ENCODE assay signal across 1 cellular context in genomic region chr15:45200001-45200798, GRCh38.
TF ChIP-seq lines count a peak whose summit lies in the region.

No MANE protein-coding gene starts in this region.

TF ChIP-seq in HepG2, 621 proteins besides CTCF, POLR2A, EP300 and RAD21 (continued from another document and continues in another):
- TF ChIP-seq HINFP (CRISPR knock-in tag; IDR thresholded peaks at IDR 0.05; ENCODE audit: low read depth) (peak; percentile 42; the same call in 1 of the 2 replicates), CREB1 (IDR thresholded peaks at IDR 0.05) (peak; percentile 76), CREB1 (CRISPR knock-in tag; IDR thresholded peaks at IDR 0.05) (peak; percentile 87), RXRA (CRISPR knock-in tag; IDR thresholded peaks at IDR 0.05) (peak; percentile 47), KDM4B (CRISPR knock-in tag; IDR thresholded peaks at IDR 0.05) (no peak), ZNF670 (CRISPR knock-in tag; IDR thresholded peaks at IDR 0.05; ENCODE audit: borderline replicate concordance) (no peak; the same call in 1 of the 2 replicates), BHLHE40 (IDR thresholded peaks at IDR 0.05; ENCODE audit: low read length) (no peak), PPARG (CRISPR knock-in tag; conservative IDR thresholded peaks at IDR 0.05) (peak; percentile 60; the same call in 1 of the 2 replicates), PHF8 (CRISPR knock-in tag; IDR thresholded peaks at IDR 0.05) (peak; percentile 82), ZUFSP (CRISPR knock-in tag; IDR thresholded peaks at IDR 0.05; ENCODE audit: borderline replicate concordance) (no peak), REST (IDR thresholded peaks at IDR 0.05; ENCODE audit: borderline replicate concordance in 1 of 2, low read depth in 1 of 2, low read length in 2 of 2) (0 out of 4 replicates have a peak, but pooled peaks of 1 of the 2 experiments have one; percentile 1), FIP1L1 (IDR thresholded peaks at IDR 0.05; ENCODE audit: borderline replicate concordance, insufficient read depth, low read depth, low read length) (0 out of 2 replicates have a peak, but pooled peaks have one; percentile 65), KDM3A (CRISPR knock-in tag; IDR thresholded peaks at IDR 0.05; ENCODE audit: low read depth) (no peak), ZSCAN30 (CRISPR knock-in tag; IDR thresholded peaks at IDR 0.05) (no peak), ZNF678 (CRISPR knock-in tag; IDR thresholded peaks at IDR 0.05) (no peak), MYNN (CRISPR knock-in tag; IDR thresholded peaks at IDR 0.05; ENCODE audit: low read depth) (peak; percentile 26; the same call in 1 of the 2 replicates), ZNF33A (CRISPR knock-in tag; IDR thresholded peaks at IDR 0.05; ENCODE audit: borderline replicate concordance) (no peak), TAF1 (CRISPR knock-in tag; IDR thresholded peaks at IDR 0.05) (peak; percentile 62), TFE3 (CRISPR knock-in tag; IDR thresholded peaks at IDR 0.05) (no peak), KIAA2018 (CRISPR knock-in tag; IDR thresholded peaks at IDR 0.05; ENCODE audit: borderline replicate concordance) (no peak), ZNF850 (CRISPR knock-in tag; conservative IDR thresholded peaks at IDR 0.05) (no peak), ZNF704 (CRISPR knock-in tag; IDR thresholded peaks at IDR 0.05; ENCODE audit: borderline replicate concordance) (no peak), RBM22 (optimal IDR thresholded peaks at IDR 0.05; ENCODE audit: low read length) (peak; percentile 97), PRMT3 (CRISPR knock-in tag; IDR thresholded peaks at IDR 0.05; ENCODE audit: borderline replicate concordance, low read depth) (no peak), ZNF713 (CRISPR knock-in tag; IDR thresholded peaks at IDR 0.05) (0 out of 2 replicates have a peak, but pooled peaks have one; percentile 5), ZZZ3 (CRISPR knock-in tag; IDR thresholded peaks at IDR 0.05; ENCODE audit: borderline replicate concordance) (no peak), ZNF703 (CRISPR knock-in tag; IDR thresholded peaks at IDR 0.05; ENCODE audit: borderline replicate concordance) (no peak), ZC3H4 (CRISPR knock-in tag; IDR thresholded peaks at IDR 0.05; ENCODE audit: borderline replicate concordance) (no peak; the same call in 1 of the 2 replicates), MEF2D (CRISPR knock-in tag; IDR thresholded peaks at IDR 0.05) (no peak), SETDB1 (CRISPR knock-in tag; IDR thresholded peaks at IDR 0.05; ENCODE audit: borderline replicate concordance) (no peak), TFAP4 (IDR thresholded peaks at IDR 0.05; ENCODE audit: borderline replicate concordance, low read depth) (no peak), ATF7 (IDR thresholded peaks at IDR 0.05) (no peak), ATF7 (CRISPR knock-in tag; IDR thresholded peaks at IDR 0.05) (0 out of 2 replicates have a peak, but pooled peaks have one; percentile 58), RNF2 (conservative IDR thresholded peaks at IDR 0.05; ENCODE audit: low read depth) (no peak), SKIL (CRISPR knock-in tag; IDR thresholded peaks at IDR 0.05; ENCODE audit: borderline replicate concordance) (no peak), E2F2 (CRISPR knock-in tag; IDR thresholded peaks at IDR 0.05; ENCODE audit: borderline replicate concordance) (peak; percentile 82; the same call in 1 of the 2 replicates), KMT2B (CRISPR knock-in tag; IDR thresholded peaks at IDR 0.05) (peak; percentile 57; the same call in 1 of the 2 replicates)
